ENCODE assay signal across 8 cellular contexts in the genomic region with DNA sequence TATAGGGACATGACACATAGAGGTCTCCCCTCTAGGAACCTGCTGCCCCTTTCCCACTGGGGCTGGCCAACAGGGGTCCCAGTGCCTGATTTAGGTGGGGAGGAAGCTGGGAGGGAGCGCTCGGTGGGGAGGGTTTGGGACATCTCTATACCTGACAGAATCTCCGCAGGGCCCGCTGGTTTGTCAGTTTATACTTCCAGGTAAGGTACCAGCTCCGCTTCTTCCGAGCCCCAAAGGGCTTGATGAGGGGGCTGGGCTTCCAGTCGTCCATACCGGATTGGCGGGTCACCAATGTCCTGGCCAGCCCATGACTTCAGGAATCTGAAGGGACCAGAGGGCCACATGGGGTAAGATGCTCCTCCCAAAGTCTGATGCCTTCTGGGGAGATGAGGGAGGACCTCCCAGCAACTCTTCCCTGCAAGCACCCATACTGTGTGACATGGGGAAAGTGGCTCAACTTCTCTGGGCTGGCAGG. TPM values are rescaled to one million over a fixed set of nuclear protein-coding genes. Genes with fewer than 3 reads are reported as not detected.
DNase-seq lines count a peak whose midpoint lies in the region; ATAC-seq, FAIRE-seq and TF ChIP-seq lines count a peak whose summit lies in the region.

No MANE protein-coding gene starts in this region.

- H4K20me1 ChIP-seq in HCT116 (ENCODE audit: insufficient read depth): no peaks in the 10 kb centered on the region

- H3K27ac ChIP-seq in HCT116 (ENCODE audit: low read depth, low read length) (peak overlapping the region; percentile 78), iPS DF 6.9 (ENCODE audit: low read length) (no peak overlapping the region), stomach (peak overlapping the region; percentile 74 to 91 (median 86))

- intact Hi-C loops in HCT116 (cut with micrococcal nuclease) (loop anchor here (1.0 kb wide), 1 partner anchor 14 kb away; no protein-coding TSS in a partner anchor), stomach (cut with DNase I; ENCODE audit: low total_unique reads) (no loop called here)
- intact Hi-C loops in activated CD8-positive, alpha-beta T cell treated with anti-CD3 and anti-CD28 coated beads for 36 hours (cut with micrococcal nuclease): no loop called here

- CTCF ChIA-PET in HCT116 (lab: Charles Lee): interaction anchor here (1.3 kb wide), 1 partner anchor 26 kb away, joined by 7 read pairs; no protein-coding TSS in a partner anchor
- CTCF ChIA-PET in activated CD8-positive, alpha-beta T cell treated with anti-CD3 and anti-CD28 coated beads for 36 hours (lab: Charles Lee): interaction anchor here (0.5 kb wide), 1 partner anchor 29 kb away, joined by 3 read pairs; no protein-coding TSS in a partner anchor

- peak overlapping the region; percentile 82 for H3K27ac Mint-ChIP-seq in activated CD8-positive, alpha-beta T cell treated with anti-CD3 and anti-CD28 coated beads for 36 hours

- H3K4me3 Mint-ChIP-seq in activated CD8-positive, alpha-beta T cell treated with anti-CD3 and anti-CD28 coated beads for 36 hours: peak overlapping the region; percentile 85

- H3K4me3 ChIP-seq in HCT116 (replicated peaks in 1 of 2; ENCODE audit: low read depth in 1 of 2, low read length in 2 of 2) (peak overlapping the region; percentile 66 to 79), iPS DF 6.9 (ENCODE audit: low read length) (peak overlapping the region; percentile 88; the same call in 1 of the 2 replicates), stomach (peak overlapping the region; percentile 74 to 88 (median 78))

- peak overlapping the region; percentile 90 for H3K4me2 ChIP-seq in HCT116 (ENCODE audit: low read length)

- WGBS in iPS DF 6.9 (ENCODE audit: insufficient coverage, insufficient read length): no CpG with 5 or more reads among the region's 9 CpGs
- 29 to 55% (median 43%) methylated on average over 8 to 9 of the region's 9 CpGs for WGBS in stomach, 5 donors

- H3K9me3 Mint-ChIP-seq in activated CD8-positive, alpha-beta T cell treated with anti-CD3 and anti-CD28 coated beads for 36 hours: no peaks in the 10 kb centered on the region

- no peak overlapping the region for H2AFZ ChIP-seq in HCT116 (ENCODE audit: low read depth, low read length, poor library complexity, severe bottlenecking)

- no peaks in the 10 kb centered on the region for H3K9me3 ChIP-seq in HCT116 (ENCODE audit: control insufficient read depth in 1 of 2, insufficient read depth in 1 of 2, low read depth in 1 of 2, low read length in 2 of 2)
- no peaks in the 10 kb centered on the region for H3K9me3 ChIP-seq in iPS DF 6.9 (ENCODE audit: control insufficient read depth, insufficient read depth, low read length)
- no peaks in the 10 kb centered on the region for H3K9me3 ChIP-seq in stomach

- peaks cover under 1% of the 10 kb centered on the region for H3K27me3 Mint-ChIP-seq in activated CD8-positive, alpha-beta T cell treated with anti-CD3 and anti-CD28 coated beads for 36 hours

- TF ChIP-seq EP300 in stomach (IDR thresholded peaks at IDR 0.05): no peak

- peaks cover 15% of the 10 kb centered on the region for H3K4me1 Mint-ChIP-seq in activated CD8-positive, alpha-beta T cell treated with anti-CD3 and anti-CD28 coated beads for 36 hours (ENCODE audit: low read depth)

- H3K36me3 ChIP-seq in HCT116 (ENCODE audit: control insufficient read depth in 1 of 2, insufficient read depth in 2 of 2, low read length in 2 of 2) (peaks cover 3 to 27% of the 10 kb centered on the region in 2 experiments; a peak in 2 of 4 replicates), iPS DF 6.9 (ENCODE audit: control insufficient read depth, insufficient read depth, low read length) (0 out of 2 replicates have a peak, but pooled peaks cover 3% of the 10 kb centered on the region), stomach (peaks cover 12 to 43% (median 34%) of the 10 kb centered on the region in 4 donors)

- peaks cover 11 to 16% of the 10 kb centered on the region in 2 experiments; a peak in 3 of 4 replicates for H3K4me1 ChIP-seq in HCT116 (ENCODE audit: control insufficient read depth in 1 of 2, insufficient read depth in 2 of 2, low read length in 2 of 2)
- no peaks in the 10 kb centered on the region for H3K4me1 ChIP-seq in iPS DF 6.9 (ENCODE audit: control insufficient read depth, insufficient read depth, low read length)
- peaks cover 9 to 51% (median 38%) of the 10 kb centered on the region in 4 donors for H3K4me1 ChIP-seq in stomach

- FAIRE-seq in HTR-8/SVneo (lab: Jason Lieb, UNC): no peak

- H3K27me3 ChIP-seq in HCT116 (ENCODE audit: insufficient read depth, low read length) (no peaks in the 10 kb centered on the region), iPS DF 6.9 (ENCODE audit: control insufficient read depth, insufficient read depth, low read length) (no peaks in the 10 kb centered on the region), stomach (no peaks in the 10 kb centered on the region)

- TF ChIP-seq CTCF in HCT116 (IDR thresholded peaks at IDR 0.05 in 2 of 3, conservative IDR thresholded peaks at IDR 0.05 in 1 of 3; ENCODE audit: borderline replicate concordance in 1 of 3, insufficient read depth in 1 of 3, low read depth in 2 of 3, low read length in 2 of 3): no peak
- no peak for TF ChIP-seq CTCF in activated CD8-positive, alpha-beta T cell treated with anti-CD3 and anti-CD28 coated beads for 36 hours (IDR thresholded peaks at IDR 0.05)
- no peak for TF ChIP-seq CTCF in stomach (IDR thresholded peaks at IDR 0.05)

- RAD21 ChIA-PET in HCT116 (lab: Charles Lee; ENCODE audit: low non-redundant PET in 1 of 2, low total read pairs in 2 of 2, uncharacterized antibody in 2 of 2, unreplicated experiment in 2 of 2): no interaction called here

- H3K36me3 Mint-ChIP-seq in activated CD8-positive, alpha-beta T cell treated with anti-CD3 and anti-CD28 coated beads for 36 hours (ENCODE audit: low read depth): peaks cover 2% of the 10 kb centered on the region

- TF ChIP-seq POLR2A in HCT116 (IDR thresholded peaks at IDR 0.05; ENCODE audit: borderline replicate concordance, extremely low read depth, insufficient read depth, insufficient read length) (no peak), stomach (IDR thresholded peaks at IDR 0.05) (no peak)

- H3K9me2 ChIP-seq in HCT116 (ENCODE audit: insufficient read depth): no peaks in the 10 kb centered on the region

- H3K79me2 ChIP-seq in HCT116 (ENCODE audit: insufficient read depth, low read length): peaks cover 8% of the 10 kb centered on the region; the same call in 1 of the 2 replicates

- ATAC-seq in HCT116: peak; percentile 61
- ATAC-seq in activated CD8-positive, alpha-beta T cell treated with anti-CD3 and anti-CD28 coated beads for 36 hours: peak; percentile 13
- ATAC-seq in HG03095 (IDR thresholded peaks at IDR 0.05; ENCODE audit: unreplicated experiment): no peak

- BruUV-seq in HCT116 (replicated peaks; lab: Mats Ljungman, UMichigan): no TSS peak

- no peak for DNase-seq in HCT116 (ENCODE audit: low read depth, low spot score)
- DNase-seq in activated CD8-positive, alpha-beta T cell treated with anti-CD3 and anti-CD28 coated beads for 36 hours: no peak
- no peak for DNase-seq in iPS DF 6.9 (ENCODE audit: low read depth, low spot score)
- DNase-seq in stomach: no peak
- no peak for DNase-seq in NCI-H2196 treated with DMSO at 0.1 percent for 48 hours (lab: John Stamatoyannopoulos, UW; ENCODE audit: unreplicated experiment)
- no peak for DNase-seq in dedifferentiated amniotic fluid mesenchymal stem cell (ENCODE audit: extremely low spot score)
- DNase-seq in HTR-8/SVneo (ENCODE audit: insufficient read length, low spot score): no peak

- POLR2A ChIA-PET in HCT116 (lab: Charles Lee): interaction anchor here (1.0 kb wide), 1 partner anchor 14 kb away, joined by 3 read pairs; no protein-coding TSS in a partner anchor
- POLR2A ChIA-PET in activated CD8-positive, alpha-beta T cell treated with anti-CD3 and anti-CD28 coated beads for 36 hours (lab: Charles Lee): interaction anchor here (0.7 to 1.8 kb wide), 4 partner anchors 11 to 78 kb away, joined by 3 to 8 read pairs (median 4); no protein-coding TSS in a partner anchor

- H3K9ac ChIP-seq in HCT116 (ENCODE audit: low read length): peak overlapping the region; percentile 87

- no peak for TF ChIP-seq RAD21 in HCT116 (IDR thresholded peaks at IDR 0.05; ENCODE audit: low read depth)

TF ChIP-seq in HCT116, 20 proteins besides CTCF, POLR2A, EP300 and RAD21 (continues in another document):
- peak; percentile 10; the same call in 1 of the 2 replicates for TF ChIP-seq POLR2AphosphoS5 (IDR thresholded peaks at IDR 0.05; ENCODE audit: low read depth, low read length)

RNA-seq across cellular contexts. Expression of a gene that starts 0.6 kb away (rescaled TPM):
- total RNA-seq in HCT116 (2021; ENCODE audit: unreplicated experiment) (97.7 TPM), stomach (10 to 100 TPM in 4 of 5 donors, 1 to 10 TPM in 1; 2.9 to 47.3 (median 30.9) TPM)
- polyA plus RNA-seq in HCT116 (2012): 71.8 and 73.8 TPM in 2 replicates
- 10 to 100 TPM; 25.4 to 28.1 TPM for total RNA-seq in activated CD8-positive, alpha-beta T cell treated with anti-CD3 and anti-CD28 coated beads for 36 hours
- 10 to 100 TPM; 32.1 to 41.5 (median 40.3) TPM for polyA plus RNA-seq in stomach

RNA-seq across cellular contexts. Expression of a gene that starts 5.5 kb away (rescaled TPM):
- not detected for total RNA-seq in HCT116 (2021; ENCODE audit: unreplicated experiment)
- polyA plus RNA-seq in HCT116 (2012): 0.07 and 0.23 TPM in 2 replicates
- under 1 TPM in 1 of 2 experiments, not detected in 1; 0.18 TPM for total RNA-seq in activated CD8-positive, alpha-beta T cell treated with anti-CD3 and anti-CD28 coated beads for 36 hours
- total RNA-seq in stomach: 10 to 100 TPM in 1 of 5 donors, 1 to 10 TPM in 3, not detected in 1; 1.2 to 30.8 (median 6.0) TPM
- 1 to 10 TPM; 2.9 to 4.4 (median 3.4) TPM for polyA plus RNA-seq in stomach

RNA-seq across cellular contexts. Expression of a gene that starts 21.3 kb away (rescaled TPM):
- total RNA-seq in HCT116 (2021; ENCODE audit: unreplicated experiment) (not detected), stomach (not detected)
- polyA plus RNA-seq in HCT116 (2012): not detected in 2 replicates
- not detected for total RNA-seq in activated CD8-positive, alpha-beta T cell treated with anti-CD3 and anti-CD28 coated beads for 36 hours
- not detected for polyA plus RNA-seq in stomach

RNA-seq across cellular contexts. Expression of a gene that starts 22.7 kb away (rescaled TPM):
- total RNA-seq in HCT116 (2021; ENCODE audit: unreplicated experiment): 9.9 TPM
- 24.2 and 30.2 TPM in 2 replicates for polyA plus RNA-seq in HCT116 (2012)
- not detected for total RNA-seq in activated CD8-positive, alpha-beta T cell treated with anti-CD3 and anti-CD28 coated beads for 36 hours
- 100 to 1,000 TPM in 2 of 5 donors, 10 to 100 TPM in 3; 52.1 to 154 (median 79.9) TPM for total RNA-seq in stomach
- 100 to 1,000 TPM in 1 of 3 donors, 10 to 100 TPM in 2; 35.9 to 131 (median 38.5) TPM for polyA plus RNA-seq in stomach

RNA-seq across cellular contexts. Expression of a gene that starts 50.0 kb away (rescaled TPM):
- 28.9 TPM for total RNA-seq in HCT116 (2021; ENCODE audit: unreplicated experiment)
- 26.6 and 28.6 TPM in 2 replicates for polyA plus RNA-seq in HCT116 (2012)
- total RNA-seq in activated CD8-positive, alpha-beta T cell treated with anti-CD3 and anti-CD28 coated beads for 36 hours: 10 to 100 TPM; 64.6 to 65.1 TPM
- total RNA-seq in stomach: 10 to 100 TPM in 2 of 5 donors, 1 to 10 TPM in 2, under 1 TPM in 1; 0.45 to 99.6 (median 3.9) TPM
- 1 to 10 TPM; 2.6 to 6.5 (median 3.2) TPM for polyA plus RNA-seq in stomach
